12 cellular contexts compared by ENCODE assay signal in the genomic region with DNA sequence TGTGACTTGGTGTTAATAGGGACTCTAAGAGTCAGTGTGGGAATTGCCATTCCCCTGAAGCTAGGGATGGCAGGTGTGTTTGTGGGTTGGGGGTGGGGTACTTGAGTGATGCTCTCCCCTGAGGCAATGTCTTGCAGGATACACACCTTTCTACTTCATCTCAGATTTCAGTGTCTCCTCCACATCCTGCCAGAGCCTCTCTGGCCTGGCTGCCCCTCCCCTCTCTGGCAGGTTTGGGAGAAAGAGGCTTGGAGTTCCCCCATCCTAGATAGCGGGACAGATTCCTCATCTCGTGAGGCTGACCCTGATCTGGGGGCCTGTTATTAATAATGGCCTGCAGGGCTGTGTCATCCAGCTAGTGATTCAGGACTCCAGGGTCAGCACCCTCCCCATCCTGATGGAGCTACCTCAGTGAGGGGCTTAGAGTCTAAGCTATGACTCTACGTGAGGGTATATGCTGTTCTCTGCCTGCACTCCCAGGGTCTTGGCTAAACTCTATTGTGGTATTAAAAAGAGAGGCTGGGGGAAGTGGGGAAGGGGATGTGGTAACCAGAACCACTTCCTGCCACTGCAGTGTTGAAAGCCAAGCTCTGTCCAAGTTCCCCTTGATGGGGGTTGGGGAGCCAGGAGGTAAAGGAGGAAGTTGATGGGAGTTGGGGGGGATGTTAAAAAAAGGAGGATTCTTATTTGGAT. TPM values are rescaled to one million over a fixed set of nuclear protein-coding genes. Genes with fewer than 3 reads are reported as not detected.
DNase-seq lines count a peak whose midpoint lies in the region; ATAC-seq, FAIRE-seq and TF ChIP-seq lines count a peak whose summit lies in the region.
"Had no signal": no experiment of that assay in that cellular context is flagged by ENCODE, and none has a peak within 500 bp of the region (broad histone marks: within the 10 kb centered on the region; RNA-seq: fewer than 3 reads in every experiment).

No MANE protein-coding gene starts in this region.

- no peaks in the 10 kb centered on the region for H3K79me1 ChIP-seq in H1 (ENCODE audit: low read depth, low read length)

- no peak overlapping the region for H3K27ac ChIP-seq in H1 (ENCODE audit: low read depth, low read length)
- peak overlapping the region; percentile 25 for H3K27ac ChIP-seq in skeletal muscle tissue (ENCODE audit: low read depth, low read length)

- peak overlapping the region; percentile 68; the same call in 1 of the 2 replicates for H3K18ac ChIP-seq in H1 (ENCODE audit: extremely low read depth, low read length)

- H2BK12ac ChIP-seq in H1 (ENCODE audit: low read depth, low read length): peak overlapping the region; percentile 18; the same call in 1 of the 2 replicates

- peak overlapping the region; percentile 25 to 27; a peak in 3 of 4 replicates for H3K4me2 ChIP-seq in H1 (ENCODE audit: insufficient read depth in 1 of 2, low read depth in 2 of 2, low read length in 2 of 2)

- H3K27me3 ChIP-seq in H1 (replicated peaks in 1 of 4; ENCODE audit: control insufficient read depth in 3 of 4, extremely low read depth in 1 of 4, insufficient read depth in 3 of 4, low read length in 3 of 4) (no peaks in the 10 kb centered on the region), skeletal muscle tissue (ENCODE audit: control insufficient read depth in 3 of 3, insufficient read depth in 3 of 3, low read length in 3 of 3) (peaks cover 41 to 66% (median 43%) of the 10 kb centered on the region in 3 donors)

- TF ChIP-seq RAD21 in H1 (IDR thresholded peaks at IDR 0.05 in 1 of 2, conservative IDR thresholded peaks at IDR 0.05 in 1 of 2; ENCODE audit: low read depth in 2 of 2, low read length in 2 of 2): no peak

- no peak overlapping the region for H2BK15ac ChIP-seq in H1 (ENCODE audit: low read length)

- H3K4me3 ChIP-seq in H1 (ENCODE audit: extremely low read depth in 1 of 4, insufficient read depth in 2 of 4, low read depth in 3 of 4, low read length in 4 of 4): peak overlapping the region in 1 of 4 experiments; percentile 4; a peak in 2 of 8 replicates
- no peak overlapping the region for H3K4me3 ChIP-seq in skeletal muscle tissue (ENCODE audit: low read length in 3 of 3)
- H3K4me3 ChIP-seq: dorsolateral prefrontal cortex had no signal

- H3K14ac ChIP-seq in H1 (ENCODE audit: insufficient read length): no peak overlapping the region

- no peak overlapping the region for H4K91ac ChIP-seq in H1 (replicated peaks; ENCODE audit: insufficient read length, low read length)

- peaks cover 2% of the 10 kb centered on the region; the same call in 1 of the 2 replicates for H3K23me2 ChIP-seq in H1 (ENCODE audit: low read depth, low read length)

- no peak for TF ChIP-seq CTCF in H1 (IDR thresholded peaks at IDR 0.05; ENCODE audit: control extremely low read depth in 1 of 3, insufficient read depth in 1 of 3, low read depth in 1 of 3, low read length in 3 of 3)

- H4K5ac ChIP-seq in H1 (ENCODE audit: insufficient read length, low read depth, low read length): no peak overlapping the region

- peak overlapping the region; percentile 41; the same call in 1 of the 2 replicates for H2BK5ac ChIP-seq in H1 (ENCODE audit: low read depth, low read length)

- no peaks in the 10 kb centered on the region for H3K79me2 ChIP-seq in H1 (ENCODE audit: control insufficient read depth in 1 of 2, insufficient read depth in 2 of 2, low read length in 2 of 2)

- H2AK5ac ChIP-seq in H1 (ENCODE audit: low read depth, low read length): no peak overlapping the region

- no peak overlapping the region for H3K4ac ChIP-seq in H1 (replicated peaks; ENCODE audit: insufficient read length, low read depth, low read length)

- no peak for DNase-seq in activated CD4-positive, CD25-positive, alpha-beta regulatory T cell (lab: John Stamatoyannopoulos, UW)
- DNase-seq in NOMO-1 (lab: John Stamatoyannopoulos, UW; ENCODE audit: unreplicated experiment in 2 of 2) (peak; percentile 83 to 89), H1 (ENCODE audit: low read depth in 1 of 2, low spot score in 2 of 2) (no peak), NCI-H1930 (lab: John Stamatoyannopoulos, UW) (no peak)
- DNase-seq: occipital lobe, SW 1271 had no signal

- H2BK20ac ChIP-seq in H1 (ENCODE audit: low read length): peak overlapping the region; percentile 40

- H3K9ac ChIP-seq in H1 (replicated peaks in 1 of 4; ENCODE audit: extremely low read depth in 1 of 4, low read depth in 3 of 4, low read length in 3 of 4) (no peak overlapping the region), skeletal muscle tissue (ENCODE audit: low read depth in 1 of 3, low read length in 3 of 3) (no peak overlapping the region)

- H3K23ac ChIP-seq in H1 (ENCODE audit: insufficient read length): no peak overlapping the region

- POLR2A ChIA-PET in H1 (lab: Charles Lee; ENCODE audit: partially characterized antibody): interaction anchor here (0.8 to 1.9 kb wide), 3 partner anchors 9 to 18 kb away, joined by 3 to 7 read pairs (median 3); no protein-coding TSS in a partner anchor

- H3K56ac ChIP-seq in H1 (replicated peaks; ENCODE audit: insufficient read length, low read depth, low read length): no peak overlapping the region

- H2BK120ac ChIP-seq in H1 (replicated peaks; ENCODE audit: low read depth, low read length): no peak overlapping the region

- 54% methylated on average over 3 of the region's 3 CpGs; no CpG with 5 or more reads in 1 of the 2 experiments for WGBS in H1 (ENCODE audit: extremely low coverage in 1 of 2, insufficient coverage in 1 of 2, insufficient read length in 1 of 2, insufficient replicate concordance in 2 of 2, low coverage in 1 of 2, low lambda C conversion rate in 2 of 2, missing lambda C conversion rate in 1 of 2), 2 experiments

- no peak overlapping the region for H4K8ac ChIP-seq in H1 (ENCODE audit: extremely low read depth, insufficient read depth, low read length)

- CTCF ChIA-PET in H1 (lab: Charles Lee; ENCODE audit: partially characterized antibody): interaction anchor here (1.2 to 14.5 kb wide), 4 partner anchors 8 to 206 kb away, joined by 3 to 114 read pairs (median 18); no protein-coding TSS in a partner anchor

- no peak for FAIRE-seq in H1 (lab: Jason Lieb, UNC)

- TF ChIP-seq POLR2A in H1 (IDR thresholded peaks at IDR 0.05; ENCODE audit: control extremely low read depth in 1 of 2, low read depth in 2 of 2, low read length in 2 of 2): no peak

- no peak overlapping the region for H2AFZ ChIP-seq in H1 (ENCODE audit: low read length)

- no peak for TF ChIP-seq EP300 in H1 (IDR thresholded peaks at IDR 0.05; ENCODE audit: borderline replicate concordance in 1 of 2, low read depth in 2 of 2, low read length in 2 of 2)

- H3K36me3 ChIP-seq in H1 (ENCODE audit: control insufficient read depth in 2 of 4, insufficient read depth in 4 of 4, low read length in 3 of 4): no peaks in the 10 kb centered on the region
- H3K36me3 ChIP-seq in skeletal muscle tissue (ENCODE audit: control insufficient read depth in 3 of 3, insufficient read depth in 3 of 3, low read length in 3 of 3): no peaks in the 10 kb centered on the region

- H3K9me3 ChIP-seq in H1 (ENCODE audit: insufficient read depth in 2 of 2, low read depth in 1 of 2, low read length in 1 of 2) (no peaks in the 10 kb centered on the region), skeletal muscle tissue (ENCODE audit: control insufficient read depth in 3 of 3, low read length in 3 of 3) (no peaks in the 10 kb centered on the region)

- no peaks in the 10 kb centered on the region for H4K20me1 ChIP-seq in H1 (replicated peaks in 1 of 2; ENCODE audit: control insufficient read depth in 1 of 2, insufficient read depth in 2 of 2, low read length in 2 of 2)

- peak; percentile 27 to 44 for ATAC-seq in activated CD4-positive, CD25-positive, alpha-beta regulatory T cell treated with anti-CD3 and anti-CD28 coated beads, Interleukin-2, amount 50 U/mL, for 24 hours
- ATAC-seq in GM21390 (IDR thresholded peaks at IDR 0.05; ENCODE audit: unreplicated experiment) (no peak), GM18858 (IDR thresholded peaks at IDR 0.05; ENCODE audit: unreplicated experiment) (no peak)

- H3K4me1 ChIP-seq in H1 (replicated peaks in 1 of 4; ENCODE audit: control insufficient read depth in 3 of 4, insufficient read depth in 4 of 4, low read length in 3 of 4) (peaks cover 12 to 34% (median 17%) of the 10 kb centered on the region in 4 experiments), skeletal muscle tissue (ENCODE audit: control insufficient read depth in 3 of 3, insufficient read depth in 3 of 3, low read length in 3 of 3) (peaks cover 0 to 6% (median 4%) of the 10 kb centered on the region in 3 donors)

RNA-seq across cellular contexts. Expression of a gene that starts 3.7 kb away (rescaled TPM):
- 1.7 and 2.2 TPM in 2 replicates for total RNA-seq in H1 (2021; fragmentation: NEBNext Ultra II Directional; extraction: Animal tissue kit (Norgen Biotek cat#: 25700))
- polyA plus RNA-seq in H1 (2011; rRNA removed): 1.5 and 1.6 TPM in 2 replicates
- 0.90 TPM for polyA plus RNA-seq in H1 (2011; cell fraction: cytosol; rRNA removed)
- 2.0 TPM for polyA plus RNA-seq in H1 (2011; cell fraction: nucleus; rRNA removed)
- polyA plus RNA-seq in H1 (2012, experiment 1 of 2): 1.2 to 2.2 TPM (median 2.1 TPM) in 4 replicates
- polyA plus RNA-seq in H1 (2012, experiment 2 of 2): 1.7 TPM
- polyA plus RNA-seq in H1 (2013, experiment 1 of 2): 8.6 TPM
- polyA plus RNA-seq in H1 (2013, experiment 2 of 2): 8.2 TPM
- polyA minus RNA-seq in H1 (2011; rRNA and poly(A)+ RNA removed): 0.37 and 0.38 TPM in 2 replicates
- 0.44 TPM for polyA minus RNA-seq in H1 (2011; cell fraction: cytosol; rRNA and poly(A)+ RNA removed)
- 0.80 TPM for polyA minus RNA-seq in H1 (2011; cell fraction: nucleus; rRNA and poly(A)+ RNA removed)
- 0.52 TPM for total RNA-seq in skeletal muscle tissue
- total RNA-seq: occipital lobe had no signal

RNA-seq across cellular contexts. Expression of a gene that starts 24.1 kb away (rescaled TPM):
- 5.9 and 7.3 TPM in 2 replicates for total RNA-seq in H1 (2021; fragmentation: NEBNext Ultra II Directional; extraction: Animal tissue kit (Norgen Biotek cat#: 25700))
- polyA plus RNA-seq in H1 (2011; rRNA removed): 1.9 and 2.8 TPM in 2 replicates
- polyA plus RNA-seq in H1 (2011; cell fraction: cytosol; rRNA removed): 3.4 TPM
- 10.2 TPM for polyA plus RNA-seq in H1 (2011; cell fraction: nucleus; rRNA removed)
- 6.1 to 14.6 TPM (median 10.7 TPM) in 4 replicates for polyA plus RNA-seq in H1 (2012, experiment 1 of 2)
- polyA plus RNA-seq in H1 (2012, experiment 2 of 2): 14.4 TPM
- 13.0 TPM for polyA plus RNA-seq in H1 (2013, experiment 1 of 2)
- polyA plus RNA-seq in H1 (2013, experiment 2 of 2): 12.6 TPM
- polyA minus RNA-seq in H1 (2011; rRNA and poly(A)+ RNA removed): 2.0 TPM in 2 replicates
- polyA minus RNA-seq in H1 (2011; cell fraction: cytosol; rRNA and poly(A)+ RNA removed): not detected
- 5.2 TPM for polyA minus RNA-seq in H1 (2011; cell fraction: nucleus; rRNA and poly(A)+ RNA removed)
- not detected for total RNA-seq in skeletal muscle tissue
- total RNA-seq: ureter had no signal

RNA-seq across cellular contexts. Expression of a gene that starts 33.0 kb away (rescaled TPM):
- 14.6 and 15.9 TPM in 2 replicates for total RNA-seq in H1 (2021; fragmentation: NEBNext Ultra II Directional; extraction: Animal tissue kit (Norgen Biotek cat#: 25700))
- 12.4 and 17.1 TPM in 2 replicates for polyA plus RNA-seq in H1 (2011; rRNA removed)
- polyA plus RNA-seq in H1 (2011; cell fraction: cytosol; rRNA removed): 9.0 TPM
- 36.3 TPM for polyA plus RNA-seq in H1 (2011; cell fraction: nucleus; rRNA removed)
- 7.6 to 12.8 TPM (median 11.8 TPM) in 4 replicates for polyA plus RNA-seq in H1 (2012, experiment 1 of 2)
- polyA plus RNA-seq in H1 (2012, experiment 2 of 2): 8.5 TPM
- 10.1 TPM for polyA plus RNA-seq in H1 (2013, experiment 1 of 2)
- 8.8 TPM for polyA plus RNA-seq in H1 (2013, experiment 2 of 2)
- 11.4 and 15.8 TPM in 2 replicates for polyA minus RNA-seq in H1 (2011; rRNA and poly(A)+ RNA removed)
- 11.1 TPM for polyA minus RNA-seq in H1 (2011; cell fraction: cytosol; rRNA and poly(A)+ RNA removed)
- polyA minus RNA-seq in H1 (2011; cell fraction: nucleus; rRNA and poly(A)+ RNA removed): 31.5 TPM
- 6.3 TPM for total RNA-seq in skeletal muscle tissue

Comparison
In these comparisons a context has a peak if more than half of its experiments do, and no peak if none do; other contexts are left out.
1. ATAC-seq: peak in activated CD4-positive, CD25-positive, alpha-beta regulatory T cell treated with anti-CD3 and anti-CD28 coated beads, Interleukin-2, amount 50 U/mL, for 24 hours (2 of 2); none in GM21390 (single experiment) and GM18858 (single experiment).
2. DNase-seq: peak in NOMO-1 (2 of 2); none in activated CD4-positive, CD25-positive, alpha-beta regulatory T cell (0 of 4), H1 (0 of 2) and NCI-H1930 (0 of 2).